ENCODE assay signal across 16 cellular contexts in the genomic region with DNA sequence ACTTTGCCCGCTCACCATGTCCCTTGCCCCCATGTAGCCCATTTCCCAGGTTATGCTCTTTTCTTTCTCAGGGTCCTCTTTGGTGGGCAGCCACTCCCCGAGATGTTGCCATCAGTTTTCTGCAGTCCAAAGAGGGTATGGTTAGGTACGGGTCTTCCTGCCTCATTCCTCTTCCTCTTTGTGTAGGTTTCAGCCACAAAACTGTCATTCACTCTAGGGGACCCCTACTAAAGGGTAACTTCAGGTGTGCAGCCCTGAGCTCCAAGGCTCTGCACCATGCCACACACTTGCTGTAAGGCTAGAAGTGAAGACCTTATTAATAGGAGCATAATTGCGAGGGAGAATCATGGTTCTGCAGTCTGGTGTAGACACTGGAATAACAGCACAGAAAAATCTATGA.
DNase-seq lines count a peak whose midpoint lies in the region; ATAC-seq and TF ChIP-seq lines count a peak whose summit lies in the region.
"Had no signal": no experiment of that assay in that cellular context is flagged by ENCODE, and none has a peak within 500 bp of the region (broad histone marks: within the 10 kb centered on the region; RNA-seq: fewer than 3 reads in every experiment).

No MANE protein-coding gene starts in this region.

- no peaks in the 10 kb centered on the region for H3K27me3 ChIP-seq in BLaER1 treated with 17β-estradiol and CSF1 and Interleukin-3, amounts not matched to agents 10 nM and 100 nM

- intact Hi-C loops in natural killer cell (cut with micrococcal nuclease): no loop called here

- DNase-seq in T-helper 17 cell: no peak
- DNase-seq in natural killer cell: no peak
- no peak for DNase-seq in iPS-NIHi7 (ENCODE audit: extremely low spot score)
- no peak for DNase-seq in glutamatergic neuron
- DNase-seq: DMS 273 treated with DMSO at 0.1 percent for 48 hours, EL, MM.1S, NCI-H187 treated with DMSO at 0.1 percent for 48 hours, NCI-H774, SHP77 treated with DMSO at 0.1 percent for 48 hours had no signal

- H3K9me3 Mint-ChIP-seq in natural killer cell (no peaks in the 10 kb centered on the region), glutamatergic neuron (ENCODE audit: unreplicated experiment) (peaks cover 20% of the 10 kb centered on the region)
- H3K9me3 Mint-ChIP-seq: GM23338 had no signal

- no peak overlapping the region for H3K27ac ChIP-seq in BLaER1 treated with 17β-estradiol and CSF1 and Interleukin-3, amounts not matched to agents 10 nM and 100 nM
- H3K27ac ChIP-seq: HL-60, KMS-11 had no signal

- no peak overlapping the region for H3K9ac ChIP-seq in BLaER1 treated with 17β-estradiol and CSF1 and Interleukin-3, amounts not matched to agents 10 nM and 100 nM
- H3K9ac ChIP-seq: KMS-11 had no signal

- TF ChIP-seq CTCF in natural killer cell (IDR thresholded peaks at IDR 0.05) (no peak), glutamatergic neuron (IDR thresholded peaks at IDR 0.05; ENCODE audit: partially characterized antibody, unreplicated experiment) (no peak)

- peak overlapping the region in 6 of 11 experiments; percentile 3 to 52 (median 30); a peak in 6 of 22 replicates for H3K4me2 ChIP-seq in BLaER1 treated with 17β-estradiol and CSF1 and Interleukin-3, amounts not matched to agents 10 nM and 100 nM
- H3K4me2 ChIP-seq: GM23338, KMS-11 had no signal

- peaks cover 23 to 58% (median 47%) of the 10 kb centered on the region in 11 experiments for H3K36me3 ChIP-seq in BLaER1 treated with 17β-estradiol and CSF1 and Interleukin-3, amounts not matched to agents 10 nM and 100 nM

- H3K4me1 ChIP-seq in BLaER1 treated with 17β-estradiol and CSF1 and Interleukin-3, amounts not matched to agents 10 nM and 100 nM: peaks cover 5 to 27% (median 23%) of the 10 kb centered on the region in 10 experiments

- H3K9me3 ChIP-seq in BLaER1 treated with 17β-estradiol and CSF1 and Interleukin-3, amounts not matched to agents 10 nM and 100 nM (replicated peaks in 1 of 11): 0 out of 22 replicates have a peak, but pooled peaks cover 0 to 2% (median 0%) of the 10 kb centered on the region in 11 experiments
- no peaks in the 10 kb centered on the region for H3K9me3 ChIP-seq in T-helper 17 cell (ENCODE audit: control insufficient read depth, low read length, poor library complexity, severe bottlenecking)

- H3K4me3 Mint-ChIP-seq in T-helper 17 cell (peak overlapping the region; percentile 39), natural killer cell (no peak overlapping the region), glutamatergic neuron (ENCODE audit: unreplicated experiment) (no peak overlapping the region)
- H3K4me3 Mint-ChIP-seq: GM23338 had no signal

- no peak overlapping the region for H3K4me3 ChIP-seq in BLaER1 treated with 17β-estradiol and CSF1 and Interleukin-3, amounts not matched to agents 10 nM and 100 nM
- H3K4me3 ChIP-seq: GM23338 had no signal

- ATAC-seq in GM18868 (IDR thresholded peaks at IDR 0.05; ENCODE audit: unreplicated experiment) (peak; percentile 43), T-helper 17 cell (no peak), natural killer cell (no peak), HG03354 (IDR thresholded peaks at IDR 0.05; ENCODE audit: poor library complexity, severe bottlenecking, unreplicated experiment) (no peak)
- ATAC-seq: GM23338 had no signal

- peaks cover 8% of the 10 kb centered on the region for H3K4me1 Mint-ChIP-seq in T-helper 17 cell
- H3K4me1 Mint-ChIP-seq in natural killer cell: peaks cover 41 to 42% of the 10 kb centered on the region in 2 donors
- peaks cover 26% of the 10 kb centered on the region for H3K4me1 Mint-ChIP-seq in glutamatergic neuron (ENCODE audit: low read depth, unreplicated experiment)

- H3K27ac Mint-ChIP-seq in T-helper 17 cell: peak overlapping the region; percentile 87
- H3K27ac Mint-ChIP-seq in natural killer cell: peak overlapping the region; percentile 79 to 82
- H3K27ac Mint-ChIP-seq in glutamatergic neuron (ENCODE audit: unreplicated experiment): no peak overlapping the region
- H3K27ac Mint-ChIP-seq: GM23338 had no signal

- no peaks in the 10 kb centered on the region for H3K27me3 Mint-ChIP-seq in T-helper 17 cell
- no peaks in the 10 kb centered on the region for H3K27me3 Mint-ChIP-seq in natural killer cell (ENCODE audit: low read depth in 2 of 2)
- peaks cover 11% of the 10 kb centered on the region for H3K27me3 Mint-ChIP-seq in glutamatergic neuron (ENCODE audit: unreplicated experiment)

- peaks cover 0 to 4% (median 0%) of the 10 kb centered on the region in 11 experiments; a peak in 2 of 22 replicates for H4K20me1 ChIP-seq in BLaER1 treated with 17β-estradiol and CSF1 and Interleukin-3, amounts not matched to agents 10 nM and 100 nM

- H3K36me3 Mint-ChIP-seq in T-helper 17 cell (ENCODE audit: low read depth) (peaks cover 10% of the 10 kb centered on the region), natural killer cell (peaks cover 14% of the 10 kb centered on the region), glutamatergic neuron (ENCODE audit: unreplicated experiment) (peaks cover 4% of the 10 kb centered on the region)
